In the genomic region with DNA sequence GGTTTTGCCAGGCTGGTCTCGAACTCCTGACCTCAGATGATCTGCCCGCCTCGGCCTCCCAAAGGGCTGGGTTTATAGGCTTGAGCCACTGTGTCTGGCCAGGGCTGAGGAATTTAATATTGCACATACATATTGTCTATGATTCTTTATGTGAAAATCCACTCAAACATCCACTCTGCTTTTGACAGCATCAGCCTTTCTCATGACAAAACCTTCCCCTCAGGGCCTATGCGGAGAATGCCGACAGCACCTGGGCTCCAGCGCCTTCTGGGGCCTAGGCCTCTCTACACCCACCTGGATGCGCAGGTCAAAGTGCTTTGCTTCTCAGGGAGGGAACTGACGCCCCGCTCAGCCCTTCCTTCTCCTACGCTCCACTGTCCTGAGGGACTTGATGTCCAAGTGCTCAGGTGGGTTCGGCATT, we compare ENCODE assay signal across 1 cellular context.
A peak's percentile ranks its signal among the peaks of the same experiment; 100 is the strongest.
TF ChIP-seq lines count a peak whose summit lies in the region.

No MANE protein-coding gene starts in this region.

TF ChIP-seq in HepG2, 621 proteins besides CTCF, POLR2A, EP300 and RAD21:
- TF ChIP-seq MTA1 (CRISPR knock-in tag; IDR thresholded peaks at IDR 0.05; ENCODE audit: borderline replicate concordance) (no peak), ZMYM2 (CRISPR knock-in tag; IDR thresholded peaks at IDR 0.05) (no peak), STAT5B (CRISPR knock-in tag; IDR thresholded peaks at IDR 0.05) (no peak), DBP (CRISPR knock-in tag; IDR thresholded peaks at IDR 0.05; ENCODE audit: not compliant biosample characterization) (no peak)
- TF ChIP-seq, protein P1, sequence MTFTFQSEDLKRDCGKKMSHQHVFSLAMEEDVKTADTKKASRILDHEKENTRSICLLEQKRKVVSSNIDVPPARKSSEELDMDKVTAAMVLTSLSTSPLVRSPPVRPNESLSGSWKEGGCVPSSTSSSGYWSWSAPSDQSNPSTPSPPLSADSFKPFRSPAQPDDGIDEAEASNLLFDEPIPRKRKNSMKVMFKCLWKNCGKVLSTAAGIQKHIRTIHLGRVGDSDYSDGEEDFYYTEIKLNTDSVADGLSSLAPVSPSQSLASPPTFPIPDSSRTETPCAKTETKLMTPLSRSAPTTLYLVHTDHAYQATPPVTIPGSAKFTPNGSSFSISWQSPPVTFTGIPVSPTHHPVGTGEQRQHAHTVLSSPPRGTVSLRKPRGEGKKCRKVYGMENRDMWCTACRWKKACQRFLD (CRISPR knock-in tag; IDR thresholded peaks at IDR 0.05; ENCODE audit: borderline replicate concordance), result 0 out of 2 replicates have a peak, but pooled peaks have one; percentile 24
TF ChIP-seq in HepG2: peak in this region for 1.
